ENCODE assay signal across 22 cellular contexts in the genomic region with DNA sequence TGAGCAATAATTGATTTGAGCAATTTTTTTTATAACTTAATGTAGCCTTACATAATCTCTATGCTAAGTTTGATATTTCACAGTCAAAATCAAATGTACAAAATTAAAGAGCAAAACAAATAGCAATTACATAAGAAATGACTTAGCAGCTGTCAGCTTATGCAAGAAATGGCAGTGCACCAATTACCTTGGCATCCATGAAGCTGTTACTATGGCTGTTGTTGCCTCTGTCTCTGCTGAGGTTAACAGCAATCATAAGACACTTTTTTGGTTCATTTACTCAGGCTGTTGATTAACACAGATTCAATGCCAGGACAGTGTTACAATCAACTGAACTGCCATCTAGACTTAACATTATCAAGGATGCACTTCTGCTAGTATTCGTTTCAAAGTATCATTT.
DNase-seq lines count a peak whose midpoint lies in the region; ATAC-seq and TF ChIP-seq lines count a peak whose summit lies in the region.
"Had no signal": no experiment of that assay in that cellular context is flagged by ENCODE, and none has a peak within 500 bp of the region (broad histone marks: within the 10 kb centered on the region; RNA-seq: fewer than 3 reads in every experiment).

No MANE protein-coding gene starts in this region.

- no peaks in the 10 kb centered on the region for H3K36me3 ChIP-seq in heart left ventricle
- no peaks in the 10 kb centered on the region for H3K36me3 ChIP-seq in trophoblast cell (ENCODE audit: control insufficient read depth in 1 of 2, insufficient read depth in 2 of 2, low read length in 2 of 2)
- H3K36me3 ChIP-seq in mucosa of descending colon (ENCODE audit: low read depth) = no peaks in the 10 kb centered on the region
- H3K36me3 ChIP-seq: BLaER1 had no signal

- no peak overlapping the region for H2AK5ac ChIP-seq in trophoblast cell (ENCODE audit: low read length)

- H4K91ac ChIP-seq in trophoblast cell (ENCODE audit: low read depth, low read length) = no peak overlapping the region

- H3K18ac ChIP-seq in trophoblast cell (ENCODE audit: low read length) = no peak overlapping the region

- intact Hi-C loops in Right ventricle myocardium inferior (cut with DNase I) (no loop called here), heart left ventricle (cut with DNase I) (no loop called here), mucosa of descending colon (cut with DNase I, micrococcal nuclease) (no loop called here)

- TF ChIP-seq CTCF in heart left ventricle (IDR thresholded peaks at IDR 0.05) (no peak), mucosa of descending colon (IDR thresholded peaks at IDR 0.05) (no peak)

- no peak overlapping the region for H3K9ac ChIP-seq in trophoblast cell (ENCODE audit: low read length)
- H3K9ac ChIP-seq: BLaER1 had no signal

- no peak overlapping the region for H3K4ac ChIP-seq in trophoblast cell (ENCODE audit: low read depth, low read length)

- no peak overlapping the region for H3K27ac ChIP-seq in heart left ventricle
- H3K27ac ChIP-seq in trophoblast cell (ENCODE audit: low read depth, low read length) = no peak overlapping the region
- H3K27ac ChIP-seq: A549, BLaER1, HL-60, SK-N-MC had no signal

- no peak overlapping the region for H2BK120ac ChIP-seq in trophoblast cell (ENCODE audit: insufficient read depth, low read length, poor library complexity)

- H2BK12ac ChIP-seq in trophoblast cell (ENCODE audit: low read length) = no peak overlapping the region

- H3K4me3 ChIP-seq in heart left ventricle (no peak overlapping the region), trophoblast cell (ENCODE audit: low read depth, low read length) (no peak overlapping the region), mucosa of descending colon (no peak overlapping the region)
- H3K4me3 ChIP-seq: A549, BLaER1, SK-N-MC had no signal

- no peak overlapping the region for H4K12ac ChIP-seq in trophoblast cell (ENCODE audit: low read depth, low read length)

- H2BK5ac ChIP-seq in trophoblast cell (ENCODE audit: low read depth, low read length, poor library complexity) = no peak overlapping the region

- peak; percentile 52 for ATAC-seq in Right ventricle myocardium inferior
- ATAC-seq in heart left ventricle = no peak
- peak; percentile 75 for ATAC-seq in left lobe of liver
- no peak for ATAC-seq in mucosa of descending colon
- ATAC-seq: A549 had no signal

- H3K4me2 ChIP-seq in trophoblast cell (ENCODE audit: low read length) = no peak overlapping the region
- H3K4me2 ChIP-seq: A549, BLaER1 had no signal

- H2AFZ ChIP-seq in trophoblast cell (ENCODE audit: insufficient read depth, low read length, poor library complexity) = no peak overlapping the region

- no peak overlapping the region for H3K14ac ChIP-seq in trophoblast cell (ENCODE audit: low read length)

- WGBS in heart left ventricle, 4 donors = 52 to 64% (median 60%) methylated on average over 1 of the region's 1 CpG
- WGBS in trophoblast cell (ENCODE audit: extremely low coverage, insufficient coverage, insufficient read length) = no CpG with 5 or more reads among the region's 1 CpG

- no peak for DNase-seq in Right ventricle myocardium inferior (ENCODE audit: missing footprints)
- no peak for DNase-seq in heart left ventricle
- DNase-seq in NCI-H446 treated with DMSO at 0.1 percent for 48 hours (lab: John Stamatoyannopoulos, UW) = peak; percentile 93
- DNase-seq in left lobe of liver (ENCODE audit: low spot score) = peak; percentile 50
- peak; percentile 67 for DNase-seq in superior temporal gyrus (ENCODE audit: extremely low spot score)
- DNase-seq in trophoblast cell = no peak
- DNase-seq in mucosa of descending colon = no peak
- DNase-seq: Calu3; CD4-positive, alpha-beta memory T cell; H9; IMR-90; Karpas-422; NCI-H1417 treated with DMSO at 0.1 percent for 48 hours; NCI-H2029 treated with DMSO at 0.1 percent for 48 hours; NCI-H2227 treated with DMSO at 0.1 percent for 48 hours; NCI-H526; NK-92 treated with Interleukin-12 subunit alpha and Interleukin-12 subunit beta, amount 100 ng/mL, for 24 hours; SHP77 had no signal

- TF ChIP-seq POLR2A in heart left ventricle (IDR thresholded peaks at IDR 0.05) = no peak

- H3K9me3 ChIP-seq in heart left ventricle = no peaks in the 10 kb centered on the region
- H3K9me3 ChIP-seq in trophoblast cell (ENCODE audit: insufficient read depth, low read depth, low read length) = no peaks in the 10 kb centered on the region
- H3K9me3 ChIP-seq in mucosa of descending colon = no peaks in the 10 kb centered on the region
- H3K9me3 ChIP-seq: A549, BLaER1 had no signal

- H3K23ac ChIP-seq in trophoblast cell (ENCODE audit: low read length) = no peak overlapping the region

- no peak overlapping the region for H4K8ac ChIP-seq in trophoblast cell (ENCODE audit: low read depth, low read length)

- H3K79me2 ChIP-seq in trophoblast cell (ENCODE audit: control insufficient read depth, insufficient read depth, low read length, poor library complexity) = no peaks in the 10 kb centered on the region

- H3K79me1 ChIP-seq in trophoblast cell (ENCODE audit: low read length) = no peaks in the 10 kb centered on the region

- H3K27me3 ChIP-seq in heart left ventricle (no peaks in the 10 kb centered on the region), trophoblast cell (ENCODE audit: insufficient read depth, low read length) (no peaks in the 10 kb centered on the region)
- H3K27me3 ChIP-seq: BLaER1 had no signal

- H3K4me1 ChIP-seq in heart left ventricle (no peaks in the 10 kb centered on the region), trophoblast cell (ENCODE audit: control insufficient read depth in 1 of 2, insufficient read depth in 2 of 2, low read length in 2 of 2) (no peaks in the 10 kb centered on the region), mucosa of descending colon (ENCODE audit: low read depth) (no peaks in the 10 kb centered on the region)
- H3K4me1 ChIP-seq: A549 had no signal

Comparison
In these comparisons a context has a peak if more than half of its experiments do, and no peak if none do; other contexts are left out.
1. ATAC-seq: peak in Right ventricle myocardium inferior (single experiment) and left lobe of liver (single experiment); none in heart left ventricle (0 of 4) and mucosa of descending colon (single experiment).
2. DNase-seq: peak in NCI-H446 treated with DMSO at 0.1 percent for 48 hours (single experiment), left lobe of liver (single experiment) and superior temporal gyrus (single experiment); none in Right ventricle myocardium inferior (single experiment), heart left ventricle (0 of 5), trophoblast cell (0 of 2) and mucosa of descending colon (0 of 3).